8 cellular contexts compared by ENCODE assay signal in genomic region chr22:49632199-49633009, GRCh38.
DNase-seq lines count a peak whose midpoint lies in the region; ATAC-seq and TF ChIP-seq lines count a peak whose summit lies in the region.

No MANE protein-coding gene starts in this region.

- no peak for DNase-seq in AG04450 (ENCODE audit: low read depth, low spot score)
- peak; percentile 73 for DNase-seq in GM23248
- peak; percentile 73 for DNase-seq in PC-3
- peak; percentile 12 to 33 for DNase-seq in erythroblast (lab: John Stamatoyannopoulos, UW)
- DNase-seq in mucosa of descending colon, result peak; percentile 42 to 61 (median 51)
- peak in 1 of 2 donors; percentile 61 for DNase-seq in uterus

- in situ Hi-C loops in GM23248 (cut with MboI), result no loop called here

- CTCF ChIA-PET in AG04450 (lab: Charles Lee), result interaction anchor here (0.6 kb wide), 1 partner anchor 223 kb away, joined by 4 read pairs; no protein-coding TSS in a partner anchor
- CTCF ChIA-PET in PC-3 (lab: Charles Lee), result interaction anchor here (0.6 kb wide), 1 partner anchor 198 kb away, joined by 4 read pairs; no protein-coding TSS in a partner anchor

- ATAC-seq in PC-3, result peak; percentile 89
- peak; percentile 71 for ATAC-seq in mucosa of descending colon
- ATAC-seq in HG02973 (IDR thresholded peaks at IDR 0.05; ENCODE audit: unreplicated experiment), result no peak
- no peak for ATAC-seq in HG03196 (IDR thresholded peaks at IDR 0.05; ENCODE audit: unreplicated experiment)

- H3K79me2 ChIP-seq in GM23248 (ENCODE audit: insufficient read depth), result no peaks in the 10 kb centered on the region
- no peaks in the 10 kb centered on the region for H3K79me2 ChIP-seq in PC-3 (ENCODE audit: low read length)

- H3F3A ChIP-seq in GM23248 (ENCODE audit: insufficient read depth) (no peaks in the 10 kb centered on the region), PC-3 (ENCODE audit: low read length, unreplicated experiment) (no peaks in the 10 kb centered on the region)

- no peaks in the 10 kb centered on the region for H4K20me1 ChIP-seq in GM23248 (ENCODE audit: insufficient read depth)
- no peaks in the 10 kb centered on the region for H4K20me1 ChIP-seq in PC-3 (ENCODE audit: low read length)

- H3K9me2 ChIP-seq in GM23248 (ENCODE audit: insufficient read depth) (no peaks in the 10 kb centered on the region), PC-3 (replicated peaks; ENCODE audit: low read length) (no peaks in the 10 kb centered on the region)

- H3K9me3 ChIP-seq in AG04450 (ENCODE audit: control insufficient read depth, insufficient read depth, low read length) (peaks cover 77% of the 10 kb centered on the region), GM23248 (ENCODE audit: low read depth) (no peaks in the 10 kb centered on the region), PC-3 (ENCODE audit: low read length) (no peaks in the 10 kb centered on the region), mucosa of descending colon (no peaks in the 10 kb centered on the region), uterus (no peaks in the 10 kb centered on the region)

- H2AFZ ChIP-seq in GM23248, result peak overlapping the region; percentile 81
- H2AFZ ChIP-seq in PC-3 (ENCODE audit: low read length), result peak overlapping the region; percentile 84

- H3K4me1 ChIP-seq in GM23248 (ENCODE audit: insufficient read depth) (no peaks in the 10 kb centered on the region), PC-3 (ENCODE audit: insufficient read depth, low read length) (no peaks in the 10 kb centered on the region), mucosa of descending colon (ENCODE audit: low read depth) (peaks cover 3% of the 10 kb centered on the region), uterus (no peaks in the 10 kb centered on the region)

- peak overlapping the region; percentile 32 for H3K4me3 ChIP-seq in AG04450 (ENCODE audit: low read depth, low read length)
- peak overlapping the region; percentile 69 for H3K4me3 ChIP-seq in GM23248
- H3K4me3 ChIP-seq in PC-3 (ENCODE audit: low read length), result peak overlapping the region; percentile 67
- H3K4me3 ChIP-seq in mucosa of descending colon, result no peak overlapping the region
- peak overlapping the region in 1 of 2 donors; percentile 18 for H3K4me3 ChIP-seq in uterus

- POLR2A ChIA-PET in AG04450 (lab: Yijun Ruan, JAX), result no interaction called here
- POLR2A ChIA-PET in PC-3 (lab: Charles Lee; ENCODE audit: unreplicated experiment), result no interaction called here

- no peak for TF ChIP-seq POLR2A in erythroblast (IDR thresholded peaks at IDR 0.05; ENCODE audit: low read length)
- no peak for TF ChIP-seq POLR2A in uterus (IDR thresholded peaks at IDR 0.05)

- H3K27ac ChIP-seq in AG04450 (ENCODE audit: low read depth, low read length), result no peak overlapping the region
- no peak overlapping the region for H3K27ac ChIP-seq in GM23248
- H3K27ac ChIP-seq in PC-3 (ENCODE audit: low read length), result no peak overlapping the region
- H3K27ac ChIP-seq in uterus, result no peak overlapping the region

- WGBS in GM23248 (ENCODE audit: low coverage in 1 of 2, low lambda C conversion rate in 2 of 2, missing lambda C conversion rate in 2 of 2), 2 experiments, result 7% methylated on average over 43 to 51 of the region's 51 CpGs

- H3K4me2 ChIP-seq in GM23248 (ENCODE audit: unreplicated experiment) (peak overlapping the region; percentile 94), PC-3 (ENCODE audit: low read length) (peak overlapping the region; percentile 93)

- TF ChIP-seq CTCF in AG04450 (IDR thresholded peaks at IDR 0.05; ENCODE audit: low read depth, low read length) (peak; percentile 65), PC-3 (conservative IDR thresholded peaks at IDR 0.05; ENCODE audit: low read depth, low read length) (peak; percentile 87), mucosa of descending colon (IDR thresholded peaks at IDR 0.05) (peak; percentile 50), uterus (IDR thresholded peaks at IDR 0.05) (peak; percentile 55 to 78 (median 66))

- H3K9ac ChIP-seq in GM23248 (peak overlapping the region; percentile 60), PC-3 (ENCODE audit: low read length) (no peak overlapping the region)

- BruUV-seq in PC-3 (replicated peaks; lab: Mats Ljungman, UMichigan), result no TSS peak

- intact Hi-C loops in PC-3 (cut with micrococcal nuclease) (no loop called here), mucosa of descending colon (cut with DNase I, micrococcal nuclease) (no loop called here), uterus (cut with DNase I; ENCODE audit: low total_unique reads) (no loop called here)

- H3K36me3 ChIP-seq in GM23248 (ENCODE audit: low read depth), result no peaks in the 10 kb centered on the region
- no peaks in the 10 kb centered on the region for H3K36me3 ChIP-seq in PC-3 (ENCODE audit: low read depth, low read length)
- H3K36me3 ChIP-seq in mucosa of descending colon (ENCODE audit: low read depth), result no peaks in the 10 kb centered on the region
- H3K36me3 ChIP-seq in uterus, result no peaks in the 10 kb centered on the region

- H3K27me3 ChIP-seq in AG04450 (ENCODE audit: control insufficient read depth, insufficient read depth, low read length) (no peaks in the 10 kb centered on the region), GM23248 (replicated peaks; ENCODE audit: insufficient read depth) (no peaks in the 10 kb centered on the region), PC-3 (ENCODE audit: low read length) (peaks cover 49% of the 10 kb centered on the region), uterus (no peaks in the 10 kb centered on the region)

Comparison
In these comparisons a context has a peak if more than half of its experiments do, and no peak if none do; other contexts are left out.
1. ATAC-seq: peak in PC-3 (single experiment) and mucosa of descending colon (single experiment); none in HG02973 (single experiment) and HG03196 (single experiment).
2. Peak in every context shown above with its lines, with median percentiles within 50 percentile points of each other: CTCF ChIP-seq.